Comparison of ENCODE assay signal across 17 cellular contexts in genomic region chr5:107463731-107464130, GRCh38.
"Had no signal": no experiment of that assay in that cellular context is flagged by ENCODE, and none has a peak within 500 bp of the region (broad histone marks: within the 10 kb centered on the region; RNA-seq: fewer than 3 reads in every experiment).

No MANE protein-coding gene starts in this region.

- H3K4me1 ChIP-seq: adrenal gland, prostate gland had no signal

- H3K36me3 Mint-ChIP-seq: activated naive CD4-positive, alpha-beta T cell treated with anti-CD3 and anti-CD28 coated beads, Interleukin-2, amount 50 U/mL, for 24 hours had no signal

- H3K9me3 Mint-ChIP-seq: activated naive CD4-positive, alpha-beta T cell treated with anti-CD3 and anti-CD28 coated beads, Interleukin-2, amount 50 U/mL, for 24 hours; T-helper 2 cell treated with Interferon-gamma antibody and Interleukin-4, amounts not matched to agents 5 μg/mL and 100 μg/mL, for 36 hours had no signal

- ATAC-seq: gastroesophageal sphincter, heart right ventricle, left lobe of liver, right cardiac atrium had no signal

- H3K4me3 ChIP-seq: adrenal gland, esophagus muscularis mucosa, gastroesophageal sphincter, heart right ventricle, lung, prostate gland, thyroid gland had no signal

- H3K9me3 ChIP-seq: adrenal gland, esophagus muscularis mucosa, gastroesophageal sphincter, heart right ventricle, prostate gland, thyroid gland had no signal

- DNase-seq: activated CD4-positive, alpha-beta T cell treated with anti-CD3 and anti-CD28 coated beads, Interleukin-2, amount 50 U/mL, for 4 hours; activated gamma-delta T cell; adrenal gland; effector CD4-positive, alpha-beta T cell; heart right ventricle; midbrain; right cardiac atrium; stimulated activated CD4-positive, alpha-beta T cell treated with anti-CD3 and anti-CD28 coated beads, Interleukin-2, amount 100 ng/mL, for 24 hours; stimulated activated naive CD4-positive, alpha-beta T cell treated with Interleukin-2 at 50 U/mL for 16 hours; thyroid gland had no signal

- H3K4me3 Mint-ChIP-seq: activated naive CD4-positive, alpha-beta T cell treated with anti-CD3 and anti-CD28 coated beads, Interleukin-2, amount 50 U/mL, for 24 hours; T-helper 2 cell treated with Interferon-gamma antibody and Interleukin-4, amounts not matched to agents 5 μg/mL and 100 μg/mL, for 36 hours had no signal

- H3K27ac Mint-ChIP-seq: activated naive CD4-positive, alpha-beta T cell treated with anti-CD3 and anti-CD28 coated beads, Interleukin-2, amount 50 U/mL, for 24 hours; T-helper 2 cell treated with Interferon-gamma antibody and Interleukin-4, amounts not matched to agents 5 μg/mL and 100 μg/mL, for 36 hours had no signal

- H3K4me1 Mint-ChIP-seq: activated naive CD4-positive, alpha-beta T cell treated with anti-CD3 and anti-CD28 coated beads, Interleukin-2, amount 50 U/mL, for 24 hours had no signal

- H3K27me3 ChIP-seq: adrenal gland, esophagus muscularis mucosa, gastroesophageal sphincter, heart right ventricle, thyroid gland had no signal

- H3K36me3 ChIP-seq: adrenal gland, esophagus muscularis mucosa, gastroesophageal sphincter, heart right ventricle, prostate gland, thyroid gland had no signal
